In the genomic region with DNA sequence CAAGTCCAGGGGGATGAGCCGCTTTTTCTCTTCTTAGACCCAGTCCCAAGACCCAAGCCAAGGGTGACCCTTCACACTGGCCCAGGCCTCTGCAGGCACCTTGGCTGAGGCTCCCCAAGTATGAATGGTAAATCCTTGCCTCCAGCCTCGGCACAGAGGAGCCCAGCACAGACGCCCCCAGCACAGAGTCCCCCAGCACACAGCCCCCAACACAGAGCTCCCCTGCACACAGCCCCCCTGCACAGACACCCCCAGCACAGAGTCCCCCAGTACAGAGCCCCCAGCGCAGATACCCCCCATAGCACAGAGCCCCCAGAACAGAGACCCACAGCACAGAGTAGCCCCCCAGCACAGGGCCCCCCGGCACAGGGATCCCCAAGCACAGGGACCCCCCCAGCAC, we compare ENCODE assay signal across 9 cellular contexts. TPM values are rescaled to one million over a fixed set of nuclear protein-coding genes. Genes with fewer than 3 reads are reported as not detected.
A peak's percentile ranks its signal among the peaks of the same experiment; 100 is the strongest.
DNase-seq lines count a peak whose midpoint lies in the region; ATAC-seq and TF ChIP-seq lines count a peak whose summit lies in the region.
"Had no signal": no experiment of that assay in that cellular context is flagged by ENCODE, and none has a peak within 500 bp of the region (broad histone marks: within the 10 kb centered on the region; RNA-seq: fewer than 3 reads in every experiment).

No MANE protein-coding gene starts in this region.

- H3K4me3 Mint-ChIP-seq in CD4-positive, alpha-beta memory T cell, result peak overlapping the region; percentile 43 to 64 (median 54)
- H3K4me3 Mint-ChIP-seq in IgD-negative memory B cell (peak overlapping the region in 3 of 4 donors; percentile 38 to 85 (median 57)), osteocyte (ENCODE audit: unreplicated experiment) (peak overlapping the region; percentile 26)

- H3K27ac ChIP-seq in CD4-positive, alpha-beta memory T cell (ENCODE audit: low read depth, low read length), result no peak overlapping the region
- H3K27ac ChIP-seq in colonic mucosa, result no peak overlapping the region

- peaks cover 0 to 7% (median 0%) of the 10 kb centered on the region in 8 donors for H3K9me3 Mint-ChIP-seq in CD4-positive, alpha-beta memory T cell
- peaks cover 0 to 2% (median 0%) of the 10 kb centered on the region in 3 donors for H3K9me3 Mint-ChIP-seq in IgD-negative memory B cell
- no peaks in the 10 kb centered on the region for H3K9me3 Mint-ChIP-seq in osteocyte (ENCODE audit: unreplicated experiment)

- H3K4me3 ChIP-seq in CD4-positive, alpha-beta memory T cell (ENCODE audit: low read length in 2 of 2), result no peak overlapping the region
- H3K4me3 ChIP-seq in colonic mucosa, result no peak overlapping the region

- CTCF ChIA-PET in CD4-positive, alpha-beta memory T cell (lab: Charles Lee; ENCODE audit: partially characterized antibody), result no interaction called here

- peaks cover 0 to 7% of the 10 kb centered on the region in 2 donors for H3K36me3 Mint-ChIP-seq in CD4-positive, alpha-beta memory T cell
- no peaks in the 10 kb centered on the region for H3K36me3 Mint-ChIP-seq in IgD-negative memory B cell
- H3K36me3 Mint-ChIP-seq in osteocyte (ENCODE audit: unreplicated experiment), result no peaks in the 10 kb centered on the region

- no peak for TF ChIP-seq CTCF in colonic mucosa (IDR thresholded peaks at IDR 0.05)
- TF ChIP-seq CTCF in osteocyte (IDR thresholded peaks at IDR 0.05), result no peak

- peaks cover 0 to 3% of the 10 kb centered on the region in 2 donors for H3K27me3 Mint-ChIP-seq in CD4-positive, alpha-beta memory T cell
- H3K27me3 Mint-ChIP-seq in IgD-negative memory B cell (peaks cover 3% of the 10 kb centered on the region), osteocyte (ENCODE audit: unreplicated experiment) (no peaks in the 10 kb centered on the region)
- H3K27me3 Mint-ChIP-seq: activated CD4-positive, alpha-beta T cell treated with anti-CD3 and anti-CD28 coated beads for 36 hours had no signal

- no peak for ATAC-seq in HG03196 (IDR thresholded peaks at IDR 0.05; ENCODE audit: unreplicated experiment)
- ATAC-seq: activated CD4-positive, alpha-beta T cell treated with anti-CD3 and anti-CD28 coated beads for 36 hours had no signal

- intact Hi-C loops in CD4-positive, alpha-beta memory T cell (cut with micrococcal nuclease), result no loop called here
- intact Hi-C loops in colonic mucosa (cut with DNase I), result no loop called here

- peaks cover 22% of the 10 kb centered on the region for H3K4me1 ChIP-seq in CD4-positive, alpha-beta memory T cell (ENCODE audit: insufficient read depth, low read length)
- peaks cover 10% of the 10 kb centered on the region for H3K4me1 ChIP-seq in colonic mucosa

- POLR2A ChIA-PET in CD4-positive, alpha-beta memory T cell (lab: Charles Lee; ENCODE audit: partially characterized antibody), result no interaction called here

- no peaks in the 10 kb centered on the region for H3K27me3 ChIP-seq in CD4-positive, alpha-beta memory T cell (ENCODE audit: insufficient read depth, low read length)
- no peaks in the 10 kb centered on the region for H3K27me3 ChIP-seq in colonic mucosa

- H3K9ac ChIP-seq in colonic mucosa (ENCODE audit: low read depth in 2 of 2, low read length in 2 of 2), result peak overlapping the region; percentile 84 to 97

- DNase-seq in CD4-positive, alpha-beta memory T cell, result no peak
- DNase-seq in colonic mucosa (no peak), osteocyte (ENCODE audit: extremely low spot score, unreplicated experiment) (no peak), NCI-H146 treated with DMSO at 0.1 percent for 48 hours (lab: John Stamatoyannopoulos, UW; ENCODE audit: unreplicated experiment) (no peak)
- no peak for DNase-seq in stimulated activated CD4-positive, alpha-beta T cell treated with anti-CD3 and anti-CD28 coated beads, Interleukin-12 subunit alpha, Interleukin-12 subunit beta, amount 100 ng/mL, for 4 hours
- no peak for DNase-seq in stimulated activated naive CD4-positive, alpha-beta T cell (lab: John Stamatoyannopoulos, UW)
- DNase-seq: activated CD4-positive, alpha-beta T cell treated with anti-CD3 and anti-CD28 coated beads for 36 hours had no signal

- H3K9me3 ChIP-seq in CD4-positive, alpha-beta memory T cell (ENCODE audit: control insufficient read depth in 1 of 2, low read length in 2 of 2), result no peaks in the 10 kb centered on the region
- no peaks in the 10 kb centered on the region for H3K9me3 ChIP-seq in colonic mucosa

- H3K4me1 Mint-ChIP-seq in CD4-positive, alpha-beta memory T cell, result peaks cover 0 to 28% (median 5%) of the 10 kb centered on the region in 4 donors
- peaks cover 13 to 22% (median 19%) of the 10 kb centered on the region in 3 donors for H3K4me1 Mint-ChIP-seq in IgD-negative memory B cell
- peaks cover 10% of the 10 kb centered on the region for H3K4me1 Mint-ChIP-seq in osteocyte (ENCODE audit: unreplicated experiment)

- H3K36me3 ChIP-seq in CD4-positive, alpha-beta memory T cell (ENCODE audit: insufficient read depth, low read length), result no peaks in the 10 kb centered on the region
- H3K36me3 ChIP-seq in colonic mucosa, result no peaks in the 10 kb centered on the region

- peak overlapping the region in 2 of 7 donors; percentile 35 to 42 for H3K27ac Mint-ChIP-seq in CD4-positive, alpha-beta memory T cell
- peak overlapping the region in 1 of 3 donors; percentile 67 for H3K27ac Mint-ChIP-seq in IgD-negative memory B cell
- no peak overlapping the region for H3K27ac Mint-ChIP-seq in osteocyte (ENCODE audit: unreplicated experiment)
- H3K27ac Mint-ChIP-seq: activated CD4-positive, alpha-beta T cell treated with anti-CD3 and anti-CD28 coated beads for 36 hours had no signal

RNA-seq across cellular contexts. Expression of a gene that starts 1.0 kb away (rescaled TPM):
- total RNA-seq in CD4-positive, alpha-beta memory T cell, result 10 to 100 TPM; 28.3 to 30.5 TPM
- 10 to 100 TPM; 34.6 to 45.5 TPM for polyA plus RNA-seq in CD4-positive, alpha-beta memory T cell
- 52.8 TPM for polyA plus RNA-seq in IgD-negative memory B cell
- total RNA-seq in colonic mucosa (100 to 1,000 TPM; 132 to 158 TPM), osteocyte (11.3 and 14.8 TPM in 2 replicates)

RNA-seq across cellular contexts. Expression of a gene that starts 4.5 kb away (rescaled TPM):
- total RNA-seq in CD4-positive, alpha-beta memory T cell, result 10 to 100 TPM; 68.4 to 74.1 TPM
- polyA plus RNA-seq in CD4-positive, alpha-beta memory T cell, result 100 to 1,000 TPM in 1 of 2 donors, 10 to 100 TPM in 1; 90.1 to 106 TPM
- polyA plus RNA-seq in IgD-negative memory B cell, result 81.0 TPM
- total RNA-seq in colonic mucosa (100 to 1,000 TPM in 1 of 2 donors, 10 to 100 TPM in 1; 43.7 to 102 TPM), osteocyte (58.2 and 69.8 TPM in 2 replicates)

RNA-seq across cellular contexts. Expression of a gene that starts 8.6 kb away (rescaled TPM):
- 10 to 100 TPM; 18.0 to 19.7 TPM for total RNA-seq in CD4-positive, alpha-beta memory T cell
- 1 to 10 TPM in 1 of 2 donors, under 1 TPM in 1; 0.96 to 1.7 TPM for polyA plus RNA-seq in CD4-positive, alpha-beta memory T cell
- 0.54 TPM for polyA plus RNA-seq in IgD-negative memory B cell
- total RNA-seq in colonic mucosa, result 100 to 1,000 TPM in 1 of 2 donors, 10 to 100 TPM in 1; 25.1 to 122 TPM
- total RNA-seq in osteocyte, result 28.2 and 38.9 TPM in 2 replicates

RNA-seq across cellular contexts. Expression of a gene that starts 9.8 kb away (rescaled TPM):
- under 1 TPM; 0.67 to 0.86 TPM for total RNA-seq in CD4-positive, alpha-beta memory T cell
- polyA plus RNA-seq in CD4-positive, alpha-beta memory T cell, result under 1 TPM in 1 of 2 donors, not detected in 1; 0.09 TPM
- not detected for polyA plus RNA-seq in IgD-negative memory B cell
- total RNA-seq in colonic mucosa (1 to 10 TPM in 1 of 2 donors, under 1 TPM in 1; 0.80 to 1.1 TPM), osteocyte (0.47 and 0.56 TPM in 2 replicates)

RNA-seq across cellular contexts. Expression of a gene that starts 27.3 kb away (rescaled TPM):
- 100 to 1,000 TPM; 254 to 263 TPM for total RNA-seq in CD4-positive, alpha-beta memory T cell
- 10 to 100 TPM; 46.6 to 54.3 TPM for polyA plus RNA-seq in CD4-positive, alpha-beta memory T cell
- polyA plus RNA-seq in IgD-negative memory B cell, result 42.7 TPM
- 100 to 1,000 TPM; 112 to 182 TPM for total RNA-seq in colonic mucosa
- total RNA-seq in osteocyte, result 125 and 126 TPM in 2 replicates
